26 cellular contexts compared by ENCODE assay signal in genomic region chr3:69562001-69562400, GRCh38.
"Had no signal": no experiment of that assay in that cellular context is flagged by ENCODE, and none has a peak within 500 bp of the region (broad histone marks: within the 10 kb centered on the region; RNA-seq: fewer than 3 reads in every experiment).

No MANE protein-coding gene starts in this region.

- H3K27me3 ChIP-seq: colonic mucosa, esophagus squamous epithelium, right lobe of liver, upper lobe of left lung had no signal

- H3K4me3 ChIP-seq: colonic mucosa, esophagus squamous epithelium, mucosa of descending colon, right lobe of liver, skin epidermis, upper lobe of left lung had no signal

- ATAC-seq: activated T-cell treated with anti-CD3 and anti-CD28 coated beads, Interleukin-2, amount 50 U/mL, for 72 hours; mucosa of descending colon; natural killer cell treated with Interleukin-12 subunit alpha and Interleukin-12 subunit beta and Interleukin-15 and Interleukin-18, amount 100 ng/mL, for 72 hours; right lobe of liver; stimulated activated memory B cell treated with anti-CD40 and anti-IgM and Interleukin-4, amounts not matched to agents 10 μg/mL and 1 μg/mL and 100 μg/mL, for 72 hours; stimulated activated naive CD8-positive, alpha-beta T cell treated with anti-CD3 and anti-CD28 coated beads, Interleukin-15, amount 100 ng/mL, for 72 hours had no signal

- H3K36me3 ChIP-seq: colonic mucosa, esophagus squamous epithelium, right lobe of liver, upper lobe of left lung had no signal

- H3K9me3 ChIP-seq: colonic mucosa, esophagus squamous epithelium, mucosa of descending colon, right lobe of liver, upper lobe of left lung had no signal

- H3K27ac ChIP-seq: colonic mucosa, epithelial cell of prostate, esophagus squamous epithelium, right lobe of liver, skin epidermis, upper lobe of left lung had no signal

- DNase-seq: activated CD4-positive, alpha-beta T cell treated with anti-CD3 and anti-CD28 coated beads for 4 hours; activated CD4-positive, alpha-beta T cell treated with anti-CD3 and anti-CD28 coated beads, Interleukin-2, amount 50 U/mL, for 4 hours; activated CD4-positive, CD25-positive, alpha-beta regulatory T cell; activated naive CD4-positive, alpha-beta T cell; activated T-cell treated with anti-CD3 and anti-CD28 coated beads for 4 hours; activated T-cell treated with anti-CD3 and anti-CD28 coated beads, Interleukin-2, amount 50 U/mL, for 72 hours; aorta; colonic mucosa; effector CD8-positive, alpha-beta T cell; esophagus squamous epithelium; mucosa of descending colon; posterior cingulate gyrus; right lobe of liver; stimulated activated CD4-positive, alpha-beta T cell treated with anti-CD3 and anti-CD28 coated beads, Interleukin-1b, Interleukin-23, amount 100 ng/mL, for 48 hours; stimulated activated CD4-positive, alpha-beta T cell treated with anti-CD3 and anti-CD28 coated beads, Interleukin-4, amount 100 ng/mL, for 4 hours; stimulated activated CD8-positive, alpha-beta memory T cell treated with anti-CD3 and anti-CD28 coated beads, Interleukin-4, amount 100 ng/mL, for 48 hours; stimulated activated naive CD8-positive, alpha-beta T cell treated with anti-CD3 and anti-CD28 coated beads, Interleukin-15, amount 100 ng/mL, for 72 hours; substantia nigra; T-helper 1 cell; upper lobe of left lung had no signal

- H3K4me1 ChIP-seq: colonic mucosa had no signal

- FAIRE-seq: endometrium, islet of Langerhans had no signal
